In the genomic region with DNA sequence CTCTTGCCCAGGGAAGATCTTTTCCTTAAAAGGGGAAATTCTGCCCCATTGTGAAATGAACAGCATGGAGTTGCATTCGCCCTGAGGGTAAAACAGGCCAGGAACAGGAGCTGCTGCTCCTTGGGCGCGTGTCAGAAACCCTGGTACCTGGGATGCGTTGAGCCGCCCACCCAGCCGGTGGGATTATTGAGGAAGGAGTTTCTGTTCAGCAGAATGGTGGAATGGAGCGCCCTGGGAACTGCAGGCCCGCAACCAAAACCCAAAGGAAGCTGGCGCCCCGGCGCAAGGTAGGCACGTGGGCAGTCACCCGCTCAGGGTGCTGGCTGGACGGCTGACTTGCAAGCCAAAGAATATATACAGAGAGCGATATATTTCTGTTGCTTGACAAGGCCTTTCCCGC, we compare ENCODE assay signal across 24 cellular contexts.
"Had no signal": no experiment of that assay in that cellular context is flagged by ENCODE, and none has a peak within 500 bp of the region (broad histone marks: within the 10 kb centered on the region; RNA-seq: fewer than 3 reads in every experiment).

No MANE protein-coding gene starts in this region.

- H3K4me3 ChIP-seq: colonic mucosa, right lobe of liver, skin epidermis, suprapubic skin, transverse colon, uterus had no signal

- H3K36me3 Mint-ChIP-seq: activated naive CD8-positive, alpha-beta T cell treated with anti-CD3 and anti-CD28 coated beads, Interleukin-2, amount 10 ng/mL, durations not matched to agents 7 days and 5 days; natural killer cell treated with Interleukin-12 subunit alpha and Interleukin-12 subunit beta and Interleukin-15 and Interleukin-18, amount 100 ng/mL, for 72 hours had no signal

- H3K9me3 Mint-ChIP-seq: activated CD4-positive, alpha-beta memory T cell treated with anti-CD3 and anti-CD28 coated beads, Interleukin-2, amount 10 ng/mL, durations not matched to agents 7 days and 5 days; activated CD4-positive, alpha-beta T cell treated with anti-CD3 and anti-CD28 coated beads, Interleukin-2, amount 10 ng/mL, durations not matched to agents 24 days and 14 days; activated naive CD4-positive, alpha-beta T cell treated with anti-CD3 and anti-CD28 coated beads for 36 hours; activated naive CD8-positive, alpha-beta T cell treated with anti-CD3 and anti-CD28 coated beads, Interleukin-2, amount 10 ng/mL, durations not matched to agents 7 days and 5 days; activated T-cell treated with anti-CD3 and anti-CD28 coated beads, Interleukin-2, amount 50 U/mL, for 72 hours; natural killer cell treated with Interleukin-12 subunit alpha and Interleukin-12 subunit beta and Interleukin-15 and Interleukin-18, amount 100 ng/mL, for 72 hours; stimulated activated naive CD8-positive, alpha-beta T cell treated with anti-CD3 and anti-CD28 coated beads, Interleukin-15, Interleukin-2, amounts not matched to agents 100 ng/mL and 50 ng/mL, for 24 hours had no signal

- DNase-seq: activated CD4-positive, alpha-beta memory T cell treated with anti-CD3 and anti-CD28 coated beads, Interleukin-2, amount 10 ng/mL, durations not matched to agents 7 days and 5 days; activated CD4-positive, alpha-beta T cell treated with anti-CD3 and anti-CD28 coated beads, Interleukin-2, amount 10 ng/mL, durations not matched to agents 24 days and 14 days; activated effector memory CD4-positive, alpha-beta T cell treated with Interleukin-2 at 50 U/mL for 16 hours; activated naive CD4-positive, alpha-beta T cell treated with anti-CD3 and anti-CD28 coated beads for 36 hours; activated naive CD8-positive, alpha-beta T cell treated with anti-CD3 and anti-CD28 coated beads, Interleukin-2, amount 10 ng/mL, durations not matched to agents 7 days and 5 days; activated T-cell treated with anti-CD3 and anti-CD28 coated beads, Interleukin-2, amount 50 U/mL, for 72 hours; amniotic stem cell; colonic mucosa; effector CD8-positive, alpha-beta T cell; hippocampal formation; left ventricle myocardium superior; mammary epithelial cell; nucleus accumbens; right lobe of liver; stimulated activated CD4-positive, alpha-beta T cell treated with anti-CD3 and anti-CD28 coated beads, Interleukin-1b, Interleukin-23, amount 100 ng/mL, for 48 hours; T-helper 2 cell; transverse colon; uterus had no signal

- H3K9me3 ChIP-seq: colonic mucosa, right lobe of liver, suprapubic skin, transverse colon, uterus had no signal

- H3K36me3 ChIP-seq: colonic mucosa, right lobe of liver, suprapubic skin, transverse colon, uterus had no signal

- H3K27me3 ChIP-seq: colonic mucosa, right lobe of liver, suprapubic skin, uterus had no signal

- H3K4me1 Mint-ChIP-seq: activated CD4-positive, alpha-beta memory T cell treated with anti-CD3 and anti-CD28 coated beads, Interleukin-2, amount 10 ng/mL, durations not matched to agents 7 days and 5 days; activated CD4-positive, alpha-beta T cell treated with anti-CD3 and anti-CD28 coated beads, Interleukin-2, amount 10 ng/mL, durations not matched to agents 24 days and 14 days; activated naive CD8-positive, alpha-beta T cell treated with anti-CD3 and anti-CD28 coated beads, Interleukin-2, amount 10 ng/mL, durations not matched to agents 7 days and 5 days had no signal

- H3K27ac Mint-ChIP-seq: activated CD4-positive, alpha-beta memory T cell treated with anti-CD3 and anti-CD28 coated beads, Interleukin-2, amount 10 ng/mL, durations not matched to agents 7 days and 5 days; activated CD4-positive, alpha-beta T cell treated with anti-CD3 and anti-CD28 coated beads, Interleukin-2, amount 10 ng/mL, durations not matched to agents 24 days and 14 days; activated naive CD4-positive, alpha-beta T cell treated with anti-CD3 and anti-CD28 coated beads for 36 hours; activated naive CD8-positive, alpha-beta T cell treated with anti-CD3 and anti-CD28 coated beads, Interleukin-2, amount 10 ng/mL, durations not matched to agents 7 days and 5 days; activated T-cell treated with anti-CD3 and anti-CD28 coated beads, Interleukin-2, amount 50 U/mL, for 72 hours; natural killer cell treated with Interleukin-12 subunit alpha and Interleukin-12 subunit beta and Interleukin-15 and Interleukin-18, amount 100 ng/mL, for 72 hours; stimulated activated naive CD8-positive, alpha-beta T cell treated with anti-CD3 and anti-CD28 coated beads, Interleukin-15, Interleukin-2, amounts not matched to agents 100 ng/mL and 50 ng/mL, for 24 hours had no signal

- H3K27ac ChIP-seq: colonic mucosa, right lobe of liver, skin epidermis, suprapubic skin, transverse colon, uterus had no signal

- H3K4me3 Mint-ChIP-seq: activated CD4-positive, alpha-beta memory T cell treated with anti-CD3 and anti-CD28 coated beads, Interleukin-2, amount 10 ng/mL, durations not matched to agents 7 days and 5 days; activated CD4-positive, alpha-beta T cell treated with anti-CD3 and anti-CD28 coated beads, Interleukin-2, amount 10 ng/mL, durations not matched to agents 24 days and 14 days; activated naive CD4-positive, alpha-beta T cell treated with anti-CD3 and anti-CD28 coated beads for 36 hours; activated naive CD8-positive, alpha-beta T cell treated with anti-CD3 and anti-CD28 coated beads, Interleukin-2, amount 10 ng/mL, durations not matched to agents 7 days and 5 days; activated T-cell treated with anti-CD3 and anti-CD28 coated beads, Interleukin-2, amount 50 U/mL, for 72 hours; natural killer cell treated with Interleukin-12 subunit alpha and Interleukin-12 subunit beta and Interleukin-15 and Interleukin-18, amount 100 ng/mL, for 72 hours; stimulated activated naive CD8-positive, alpha-beta T cell treated with anti-CD3 and anti-CD28 coated beads, Interleukin-15, Interleukin-2, amounts not matched to agents 100 ng/mL and 50 ng/mL, for 24 hours had no signal

- H3K4me1 ChIP-seq: colonic mucosa, right lobe of liver, uterus had no signal

- H3K27me3 Mint-ChIP-seq: activated CD4-positive, alpha-beta T cell treated with anti-CD3 and anti-CD28 coated beads, Interleukin-2, amount 10 ng/mL, durations not matched to agents 24 days and 14 days; natural killer cell treated with Interleukin-12 subunit alpha and Interleukin-12 subunit beta and Interleukin-15 and Interleukin-18, amount 100 ng/mL, for 72 hours; stimulated activated naive CD8-positive, alpha-beta T cell treated with anti-CD3 and anti-CD28 coated beads, Interleukin-15, Interleukin-2, amounts not matched to agents 100 ng/mL and 50 ng/mL, for 24 hours had no signal

- ATAC-seq: activated CD4-positive, CD25-positive, alpha-beta regulatory T cell treated with anti-CD3 and anti-CD28 coated beads, Interleukin-2, amount 50 U/mL, for 24 hours; activated T-cell treated with anti-CD3 and anti-CD28 coated beads, Interleukin-2, amount 50 U/mL, for 72 hours; esophagus mucosa; left ventricle myocardium superior; natural killer cell treated with Interleukin-12 subunit alpha and Interleukin-12 subunit beta and Interleukin-15 and Interleukin-18, amount 100 ng/mL, for 72 hours; right lobe of liver had no signal
